ENCODE assay signal across 11 cellular contexts in the genomic region with DNA sequence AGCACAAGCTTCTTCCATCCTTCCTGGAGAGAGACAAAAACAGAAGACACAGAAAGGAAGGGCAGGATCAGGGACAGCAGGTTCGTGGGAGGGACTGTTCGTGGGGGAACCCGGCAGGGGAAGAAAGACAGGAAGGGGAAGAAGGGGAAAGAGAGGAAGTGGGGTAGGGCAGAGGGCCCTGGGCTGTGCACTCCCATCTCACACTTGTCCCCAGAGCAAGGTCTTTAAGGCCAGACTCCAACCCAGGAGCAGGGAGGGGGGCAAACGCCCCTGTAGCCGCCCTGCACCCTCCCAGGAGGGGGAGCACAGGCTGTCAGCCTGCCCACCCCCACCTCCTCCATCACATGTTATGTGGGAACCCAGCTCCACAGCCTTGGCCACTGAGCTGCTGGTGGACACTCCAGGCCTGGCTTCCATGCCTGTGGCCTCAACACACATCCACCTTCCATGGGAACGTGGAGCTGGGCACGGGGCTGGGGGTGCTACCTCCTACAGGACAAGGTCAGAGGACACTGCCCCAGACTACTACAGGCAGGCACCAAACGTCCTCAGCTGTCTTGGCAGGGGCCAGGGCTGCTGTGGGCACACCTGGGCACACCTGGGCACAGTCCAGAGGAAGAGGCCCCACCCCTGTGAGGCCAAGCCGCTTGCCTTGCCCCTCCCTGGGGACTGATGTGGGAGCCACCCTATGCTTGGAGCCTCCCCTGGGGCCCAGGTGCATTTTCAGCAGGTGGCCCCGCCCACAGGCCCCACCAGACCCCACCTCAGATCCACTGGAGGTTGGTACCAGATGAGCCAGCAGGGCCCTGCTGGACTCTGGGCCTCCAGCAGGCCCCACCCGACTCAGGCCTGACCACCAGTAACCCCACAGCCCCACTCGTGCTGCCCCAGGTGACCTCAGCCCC. TPM values are rescaled to one million over a fixed set of nuclear protein-coding genes. Genes with fewer than 3 reads are reported as not detected.
DNase-seq lines count a peak whose midpoint lies in the region; ATAC-seq and TF ChIP-seq lines count a peak whose summit lies in the region.
"Had no signal": no experiment of that assay in that cellular context is flagged by ENCODE, and none has a peak within 500 bp of the region (broad histone marks: within the 10 kb centered on the region; RNA-seq: fewer than 3 reads in every experiment).

No MANE protein-coding gene starts in this region.

- no peak for TF ChIP-seq RAD21 in liver (IDR thresholded peaks at IDR 0.05)

- ATAC-seq in activated naive CD4-positive, alpha-beta T cell treated with anti-CD3 and anti-CD28 coated beads, Interleukin-2, amount 50 U/mL, for 72 hours: no peak
- ATAC-seq in upper lobe of right lung: peak; percentile 36
- no peak for ATAC-seq in HG02973 (IDR thresholded peaks at IDR 0.05; ENCODE audit: unreplicated experiment)

- no peaks in the 10 kb centered on the region for H3K4me1 Mint-ChIP-seq in Calu3 (ENCODE audit: low read depth, unreplicated experiment)
- H3K4me1 Mint-ChIP-seq: H9 had no signal

- 56% methylated on average over 12 of the region's 12 CpGs for WGBS in liver

- H3K27me3 ChIP-seq in liver (ENCODE audit: control insufficient read depth in 4 of 4, insufficient read depth in 4 of 4, low read length in 3 of 4) (no peaks in the 10 kb centered on the region), upper lobe of right lung (no peaks in the 10 kb centered on the region)
- H3K27me3 ChIP-seq: heart right ventricle had no signal

- H3K27me3 Mint-ChIP-seq in Calu3 (ENCODE audit: unreplicated experiment): no peaks in the 10 kb centered on the region

- no TSS peak for BruUV-seq in Calu3 (replicated peaks; lab: Mats Ljungman, UMichigan)

- H3K36me3 Mint-ChIP-seq in activated naive CD4-positive, alpha-beta T cell treated with anti-CD3 and anti-CD28 coated beads, Interleukin-2, amount 50 U/mL, for 72 hours: peaks cover 5 to 7% of the 10 kb centered on the region in 2 donors
- peaks cover 11% of the 10 kb centered on the region for H3K36me3 Mint-ChIP-seq in Calu3 (ENCODE audit: insufficient read depth, unreplicated experiment)

- peak overlapping the region; percentile 5 to 56 for H3K27ac ChIP-seq in liver (ENCODE audit: low read depth in 1 of 2, low read length in 2 of 2)
- H3K27ac ChIP-seq in upper lobe of right lung: peak overlapping the region; percentile 17

- no peak overlapping the region for H3K4me3 Mint-ChIP-seq in Calu3 (ENCODE audit: low read depth, unreplicated experiment)
- H3K4me3 Mint-ChIP-seq: H9 had no signal

- H3K4me3 ChIP-seq in liver (ENCODE audit: low read depth in 1 of 3, low read length in 3 of 3) (no peak overlapping the region), upper lobe of right lung (no peak overlapping the region)
- H3K4me3 ChIP-seq: heart right ventricle had no signal

- H3K9me3 Mint-ChIP-seq in activated naive CD4-positive, alpha-beta T cell treated with anti-CD3 and anti-CD28 coated beads, Interleukin-2, amount 50 U/mL, for 72 hours: no peaks in the 10 kb centered on the region
- H3K9me3 Mint-ChIP-seq in Calu3 (ENCODE audit: low read depth, unreplicated experiment): no peaks in the 10 kb centered on the region
- H3K9me3 Mint-ChIP-seq: H9 had no signal

- H3K9me3 ChIP-seq in liver (ENCODE audit: control insufficient read depth in 4 of 4, low read length in 3 of 4): no peaks in the 10 kb centered on the region
- H3K9me3 ChIP-seq in upper lobe of right lung: no peaks in the 10 kb centered on the region
- H3K9me3 ChIP-seq: heart right ventricle had no signal

- CTCF ChIA-PET in Calu3 (lab: Charles Lee): interaction anchor here (0.8 kb wide), 1 partner anchor 18 kb away, joined by 3 read pairs; no protein-coding TSS in a partner anchor

- DNase-seq in stimulated activated CD4-positive, alpha-beta T cell treated with anti-CD3 and anti-CD28 coated beads, Interleukin-15, amount 100 ng/mL, for 24 hours: peak; percentile 1
- DNase-seq in stimulated activated CD4-positive, alpha-beta T cell treated with anti-CD3 and anti-CD28 coated beads, Interleukin-4, amount 100 ng/mL, for 24 hours: no peak
- DNase-seq in activated naive CD4-positive, alpha-beta T cell treated with anti-CD3 and anti-CD28 coated beads, Interleukin-2, amount 50 U/mL, for 72 hours (ENCODE audit: low spot score in 2 of 2): peak in 1 of 2 donors; percentile 50
- DNase-seq in upper lobe of right lung (peak; percentile 62), COR-L47 (lab: John Stamatoyannopoulos, UW) (no peak), Calu3 (no peak)
- DNase-seq: H9, NCI-H2227 treated with DMSO at 0.1 percent for 48 hours had no signal

- TF ChIP-seq CTCF in liver (IDR thresholded peaks at IDR 0.05; ENCODE audit: low read depth, low read length, missing input control) (no peak), upper lobe of right lung (IDR thresholded peaks at IDR 0.05) (no peak), Calu3 (IDR thresholded peaks at IDR 0.05; ENCODE audit: unreplicated experiment) (no peak)

- H3K4me1 ChIP-seq in liver (ENCODE audit: control insufficient read depth in 4 of 4, insufficient read depth in 4 of 4, low read length in 3 of 4) (peaks cover 21 to 52% (median 39%) of the 10 kb centered on the region in 4 donors), upper lobe of right lung (peaks cover 11% of the 10 kb centered on the region)

- H3K27ac Mint-ChIP-seq in activated naive CD4-positive, alpha-beta T cell treated with anti-CD3 and anti-CD28 coated beads, Interleukin-2, amount 50 U/mL, for 72 hours: peak overlapping the region; percentile 77 to 98
- no peak overlapping the region for H3K27ac Mint-ChIP-seq in Calu3 (ENCODE audit: unreplicated experiment)
- H3K27ac Mint-ChIP-seq: H9 had no signal

- intact Hi-C loops in upper lobe of right lung (cut with DNase I) (no loop called here), Calu3 (cut with micrococcal nuclease; ENCODE audit: unreplicated experiment) (no loop called here)

- no peak overlapping the region for H3K9ac ChIP-seq in liver (ENCODE audit: low read depth in 1 of 2, low read length in 2 of 2)

- peaks cover 0 to 9% (median 4%) of the 10 kb centered on the region in 4 donors for H3K36me3 ChIP-seq in liver (ENCODE audit: control insufficient read depth in 4 of 4, insufficient read depth in 3 of 4, low read depth in 1 of 4, low read length in 3 of 4)
- no peaks in the 10 kb centered on the region for H3K36me3 ChIP-seq in upper lobe of right lung

TF ChIP-seq in liver, 16 proteins besides CTCF, POLR2A, EP300 and RAD21:
- TF ChIP-seq, protein P1, sequence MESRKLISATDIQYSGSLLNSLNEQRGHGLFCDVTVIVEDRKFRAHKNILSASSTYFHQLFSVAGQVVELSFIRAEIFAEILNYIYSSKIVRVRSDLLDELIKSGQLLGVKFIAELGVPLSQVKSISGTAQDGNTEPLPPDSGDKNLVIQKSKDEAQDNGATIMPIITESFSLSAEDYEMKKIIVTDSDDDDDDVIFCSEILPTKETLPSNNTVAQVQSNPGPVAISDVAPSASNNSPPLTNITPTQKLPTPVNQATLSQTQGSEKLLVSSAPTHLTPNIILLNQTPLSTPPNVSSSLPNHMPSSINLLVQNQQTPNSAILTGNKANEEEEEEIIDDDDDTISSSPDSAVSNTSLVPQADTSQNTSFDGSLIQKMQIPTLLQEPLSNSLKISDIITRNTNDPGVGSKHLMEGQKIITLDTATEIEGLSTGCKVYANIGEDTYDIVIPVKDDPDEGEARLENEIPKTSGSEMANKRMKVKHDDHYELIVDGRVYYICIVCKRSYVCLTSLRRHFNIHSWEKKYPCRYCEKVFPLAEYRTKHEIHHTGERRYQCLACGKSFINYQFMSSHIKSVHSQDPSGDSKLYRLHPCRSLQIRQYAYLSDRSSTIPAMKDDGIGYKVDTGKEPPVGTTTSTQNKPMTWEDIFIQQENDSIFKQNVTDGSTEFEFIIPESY (IDR thresholded peaks at IDR 0.05): no peak
- TF ChIP-seq HNF4A (conservative IDR thresholded peaks at IDR 0.05) (no peak), RXRA (IDR thresholded peaks at IDR 0.05) (no peak)

RNA-seq across cellular contexts. Expression of a gene that starts 9.2 kb away (rescaled TPM):
- total RNA-seq in activated naive CD4-positive, alpha-beta T cell treated with anti-CD3 and anti-CD28 coated beads, Interleukin-2, amount 50 U/mL, for 72 hours: 10 to 100 TPM; 24.9 to 62.5 TPM
- total RNA-seq in liver (10 to 100 TPM; 13.0 to 13.1 TPM), upper lobe of right lung (39.3 TPM), Calu3 (2022) (21.4 and 25.5 TPM in 2 replicates)
- 10 to 100 TPM in 1 of 2 donors, 1 to 10 TPM in 1; 8.4 to 28.0 TPM for polyA plus RNA-seq in liver

Comparison
In these comparisons a context has a peak if more than half of its experiments do, and no peak if none do; other contexts are left out.
1. DNase-seq: peak in stimulated activated CD4-positive, alpha-beta T cell treated with anti-CD3 and anti-CD28 coated beads, Interleukin-15, amount 100 ng/mL, for 24 hours (single experiment) and upper lobe of right lung (single experiment); none in stimulated activated CD4-positive, alpha-beta T cell treated with anti-CD3 and anti-CD28 coated beads, Interleukin-4, amount 100 ng/mL, for 24 hours (single experiment), COR-L47 (single experiment) and Calu3 (single experiment).